26 cellular contexts compared by ENCODE assay signal in genomic region chr1:6095511-6096242, GRCh38. TPM values are rescaled to one million over a fixed set of nuclear protein-coding genes. Genes with fewer than 3 reads are reported as not detected.
DNase-seq lines count a peak whose midpoint lies in the region; ATAC-seq and TF ChIP-seq lines count a peak whose summit lies in the region.
"Had no signal": no experiment of that assay in that cellular context is flagged by ENCODE, and none has a peak within 500 bp of the region (broad histone marks: within the 10 kb centered on the region; RNA-seq: fewer than 3 reads in every experiment).

No MANE protein-coding gene starts in this region.

- H3K27ac Mint-ChIP-seq in WTC11, result no peak overlapping the region
- H3K27ac Mint-ChIP-seq: CD4-positive, alpha-beta memory T cell had no signal

- H3K27me3 Mint-ChIP-seq in WTC11 (ENCODE audit: low read depth), result no peaks in the 10 kb centered on the region
- H3K27me3 Mint-ChIP-seq: CD4-positive, alpha-beta memory T cell had no signal

- ATAC-seq in left cardiac atrium (no peak), WTC11 (peak; percentile 25; the same call in 1 of the 2 replicates), lower lobe of right lung (no peak), GM18867 (IDR thresholded peaks at IDR 0.05; ENCODE audit: unreplicated experiment) (no peak)
- ATAC-seq: A549 had no signal

- H3K9me3 ChIP-seq in left ventricle myocardium inferior (replicated peaks) (no peaks in the 10 kb centered on the region), lower lobe of right lung (no peaks in the 10 kb centered on the region)
- H3K9me3 ChIP-seq: A549, MG63, SK-N-SH had no signal

- H3K27ac ChIP-seq in left ventricle myocardium inferior (replicated peaks) (no peak overlapping the region), lower lobe of right lung (no peak overlapping the region)
- H3K27ac ChIP-seq: A549, PC-9 had no signal

- H3K9me3 Mint-ChIP-seq in WTC11, result no peaks in the 10 kb centered on the region
- H3K9me3 Mint-ChIP-seq: CD4-positive, alpha-beta memory T cell had no signal

- TF ChIP-seq CTCF in left ventricle myocardium inferior (IDR thresholded peaks at IDR 0.05; ENCODE audit: borderline replicate concordance) (no peak), WTC11 (IDR thresholded peaks at IDR 0.05) (no peak), lower lobe of right lung (IDR thresholded peaks at IDR 0.05) (no peak)

- H3K36me3 Mint-ChIP-seq in WTC11, result no peaks in the 10 kb centered on the region

- peaks cover 3% of the 10 kb centered on the region for H3K27me3 ChIP-seq in left ventricle myocardium inferior (ENCODE audit: low read depth)
- H3K27me3 ChIP-seq in lower lobe of right lung (ENCODE audit: low read depth), result peaks cover 6% of the 10 kb centered on the region
- H3K27me3 ChIP-seq: MG63 had no signal

- intact Hi-C loops in left ventricle myocardium inferior (cut with micrococcal nuclease) (no loop called here), left cardiac atrium (cut with DNase I) (no loop called here), lower lobe of right lung (cut with DNase I) (no loop called here)

- POLR2A ChIA-PET in WTC11 (lab: Charles Lee), result no interaction called here

- peaks cover 20% of the 10 kb centered on the region for H3K4me1 ChIP-seq in left ventricle myocardium inferior
- no peaks in the 10 kb centered on the region for H3K4me1 ChIP-seq in lower lobe of right lung
- H3K4me1 ChIP-seq: A549 had no signal

- peak; percentile 12 for DNase-seq in left ventricle myocardium inferior
- DNase-seq in left cardiac atrium, result no peak
- no peak for DNase-seq in WTC11 (ENCODE audit: low spot score)
- peak; percentile 27 for DNase-seq in lower lobe of right lung
- no peak for DNase-seq in NCI-H2107 treated with DMSO at 0.1 percent for 48 hours (lab: John Stamatoyannopoulos, UW; ENCODE audit: unreplicated experiment)
- DNase-seq in activated T-cell treated with anti-CD3 and anti-CD28 coated beads, Interleukin-2, amount 50 U/mL, for 48 hours, result no peak
- DNase-seq: AML-193; C1 segment of cervical spinal cord; CD4-positive, alpha-beta memory T cell; COR-L47; DMS53; IMR-90; KG1; MG63; NCI-H1105 treated with DMSO at 0.1 percent for 48 hours; NCI-H146; NCI-H1930; NCI-H446 treated with DMSO at 0.1 percent for 48 hours; NCI-H526; NCI-H82; NK-92 treated with Interleukin-12 subunit alpha and Interleukin-12 subunit beta, amount 100 ng/mL, for 24 hours; PC-9; SIG-M5; SK-N-SH had no signal

- CTCF ChIA-PET in WTC11 (lab: Charles Lee), result interaction anchor here (0.7 to 1.8 kb wide), 7 partner anchors 9 to 61 kb away, joined by 3 to 8 read pairs (median 3); no protein-coding TSS in a partner anchor

- no peak overlapping the region for H3K4me3 Mint-ChIP-seq in WTC11
- H3K4me3 Mint-ChIP-seq: CD4-positive, alpha-beta memory T cell had no signal

- no peaks in the 10 kb centered on the region for H3K4me1 Mint-ChIP-seq in WTC11

- no peak overlapping the region for H3K4me3 ChIP-seq in left ventricle myocardium inferior
- no peak overlapping the region for H3K4me3 ChIP-seq in lower lobe of right lung
- H3K4me3 ChIP-seq: A549, MG63, PC-9 had no signal

- H3K36me3 ChIP-seq in left ventricle myocardium inferior (no peaks in the 10 kb centered on the region), lower lobe of right lung (peaks cover 42% of the 10 kb centered on the region)
- H3K36me3 ChIP-seq: MG63 had no signal

TF ChIP-seq in WTC11, 78 proteins besides CTCF, POLR2A, EP300 and RAD21 (continues in another document):
- TF ChIP-seq ZNF317 (CRISPR knock-in tag; IDR thresholded peaks at IDR 0.05; ENCODE audit: borderline replicate concordance, low read depth) (no peak), ZNF423 (CRISPR knock-in tag; IDR thresholded peaks at IDR 0.05) (no peak), TEAD4 (CRISPR knock-in tag; IDR thresholded peaks at IDR 0.05) (no peak), MYBL2 (CRISPR knock-in tag; IDR thresholded peaks at IDR 0.05) (no peak), TEAD1 (CRISPR knock-in tag; IDR thresholded peaks at IDR 0.05) (no peak), ZNF232 (CRISPR knock-in tag; IDR thresholded peaks at IDR 0.05) (no peak), IRF1 (CRISPR knock-in tag; IDR thresholded peaks at IDR 0.05) (no peak), ARID4B (CRISPR knock-in tag; IDR thresholded peaks at IDR 0.05; ENCODE audit: borderline replicate concordance) (no peak), ZNF671 (CRISPR knock-in tag; IDR thresholded peaks at IDR 0.05) (no peak), NR3C1 (CRISPR knock-in tag; conservative IDR thresholded peaks at IDR 0.05; ENCODE audit: low read depth) (no peak), TCF7 (CRISPR knock-in tag; IDR thresholded peaks at IDR 0.05; ENCODE audit: low read depth) (no peak), FOXJ3 (CRISPR knock-in tag; IDR thresholded peaks at IDR 0.05; ENCODE audit: borderline replicate concordance) (no peak), TP53 (CRISPR knock-in tag; IDR thresholded peaks at IDR 0.05) (no peak), ZNF396 (CRISPR knock-in tag; IDR thresholded peaks at IDR 0.05; ENCODE audit: borderline replicate concordance) (no peak), GTF2I (CRISPR knock-in tag; conservative IDR thresholded peaks at IDR 0.05) (no peak)
- TF ChIP-seq, protein P1, sequence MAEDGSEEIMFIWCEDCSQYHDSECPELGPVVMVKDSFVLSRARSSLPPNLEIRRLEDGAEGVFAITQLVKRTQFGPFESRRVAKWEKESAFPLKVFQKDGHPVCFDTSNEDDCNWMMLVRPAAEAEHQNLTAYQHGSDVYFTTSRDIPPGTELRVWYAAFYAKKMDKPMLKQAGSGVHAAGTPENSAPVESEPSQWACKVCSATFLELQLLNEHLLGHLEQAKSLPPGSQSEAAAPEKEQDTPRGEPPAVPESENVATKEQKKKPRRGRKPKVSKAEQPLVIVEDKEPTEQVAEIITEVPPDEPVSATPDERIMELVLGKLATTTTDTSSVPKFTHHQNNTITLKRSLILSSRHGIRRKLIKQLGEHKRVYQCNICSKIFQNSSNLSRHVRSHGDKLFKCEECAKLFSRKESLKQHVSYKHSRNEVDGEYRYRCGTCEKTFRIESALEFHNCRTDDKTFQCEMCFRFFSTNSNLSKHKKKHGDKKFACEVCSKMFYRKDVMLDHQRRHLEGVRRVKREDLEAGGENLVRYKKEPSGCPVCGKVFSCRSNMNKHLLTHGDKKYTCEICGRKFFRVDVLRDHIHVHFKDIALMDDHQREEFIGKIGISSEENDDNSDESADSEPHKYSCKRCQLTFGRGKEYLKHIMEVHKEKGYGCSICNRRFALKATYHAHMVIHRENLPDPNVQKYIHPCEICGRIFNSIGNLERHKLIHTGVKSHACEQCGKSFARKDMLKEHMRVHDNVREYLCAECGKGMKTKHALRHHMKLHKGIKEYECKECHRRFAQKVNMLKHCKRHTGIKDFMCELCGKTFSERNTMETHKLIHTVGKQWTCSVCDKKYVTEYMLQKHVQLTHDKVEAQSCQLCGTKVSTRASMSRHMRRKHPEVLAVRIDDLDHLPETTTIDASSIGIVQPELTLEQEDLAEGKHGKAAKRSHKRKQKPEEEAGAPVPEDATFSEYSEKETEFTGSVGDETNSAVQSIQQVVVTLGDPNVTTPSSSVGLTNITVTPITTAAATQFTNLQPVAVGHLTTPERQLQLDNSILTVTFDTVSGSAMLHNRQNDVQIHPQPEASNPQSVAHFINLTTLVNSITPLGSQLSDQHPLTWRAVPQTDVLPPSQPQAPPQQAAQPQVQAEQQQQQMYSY (CRISPR knock-in tag; IDR thresholded peaks at IDR 0.05), result no peak
- TF ChIP-seq, protein P2, sequence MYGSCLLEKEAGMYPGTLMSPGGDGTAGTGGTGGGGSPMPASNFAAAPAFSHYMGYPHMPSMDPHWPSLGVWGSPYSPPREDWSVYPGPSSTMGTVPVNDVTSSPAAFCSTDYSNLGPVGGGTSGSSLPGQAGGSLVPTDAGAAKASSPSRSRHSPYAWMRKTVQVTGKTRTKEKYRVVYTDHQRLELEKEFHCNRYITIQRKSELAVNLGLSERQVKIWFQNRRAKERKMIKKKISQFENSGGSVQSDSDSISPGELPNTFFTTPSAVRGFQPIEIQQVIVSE (CRISPR knock-in tag; IDR thresholded peaks at IDR 0.05; ENCODE audit: borderline replicate concordance), result no peak

RNA-seq across cellular contexts. Expression of gene KCNAB2, which starts 50.0 kb away (rescaled TPM):
- 31.0 TPM for total RNA-seq in left ventricle myocardium inferior
- total RNA-seq in left cardiac atrium, result 10 to 100 TPM; 13.2 to 14.7 TPM
- 9.3 to 10.3 TPM (median 9.6 TPM) in 3 replicates for total RNA-seq in WTC11 (2021)
- 119 TPM for total RNA-seq in lower lobe of right lung

Comparison
In these comparisons a context has a peak if more than half of its experiments do, and no peak if none do; other contexts are left out.
1. DNase-seq: peak in left ventricle myocardium inferior (single experiment) and lower lobe of right lung (single experiment); none in left cardiac atrium (single experiment), WTC11 (single experiment), NCI-H2107 treated with DMSO at 0.1 percent for 48 hours (single experiment) and activated T-cell treated with anti-CD3 and anti-CD28 coated beads, Interleukin-2, amount 50 U/mL, for 48 hours (0 of 2).